12 cellular contexts compared by ENCODE assay signal in the genomic region with DNA sequence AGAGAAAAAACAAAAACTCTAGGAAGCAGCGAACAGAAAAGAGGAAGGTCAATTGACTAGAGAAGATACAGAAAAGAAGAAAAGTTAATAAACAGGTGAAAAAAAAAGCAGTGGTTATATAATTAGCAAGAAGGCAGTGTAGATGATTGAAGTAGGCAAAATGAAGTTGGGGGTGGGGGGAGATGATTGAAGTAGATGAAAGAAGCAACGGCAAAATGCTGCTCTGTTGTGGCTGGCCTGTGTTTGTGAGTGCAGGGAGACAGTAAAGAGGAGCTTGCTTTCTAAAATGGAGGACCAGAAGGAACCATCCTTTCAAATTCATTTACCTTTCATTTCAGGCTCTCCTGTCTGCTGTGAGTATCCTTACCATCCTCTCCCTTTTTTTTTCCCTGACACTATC. TPM values are rescaled to one million over a fixed set of nuclear protein-coding genes. Genes with fewer than 3 reads are reported as not detected.
DNase-seq lines count a peak whose midpoint lies in the region; ATAC-seq and TF ChIP-seq lines count a peak whose summit lies in the region.
"Had no signal": no experiment of that assay in that cellular context is flagged by ENCODE, and none has a peak within 500 bp of the region (broad histone marks: within the 10 kb centered on the region; RNA-seq: fewer than 3 reads in every experiment).

No MANE protein-coding gene starts in this region.

- intact Hi-C loops in sciatic nerve (cut with DNase I), result no loop called here

- H3K4me2 ChIP-seq in DND-41 (ENCODE audit: insufficient read depth, low read length), result peak overlapping the region; percentile 64

- ATAC-seq in DND-41 (ENCODE audit: insufficient read depth, low read depth) (peak; percentile 90), HG03469 (IDR thresholded peaks at IDR 0.05; ENCODE audit: unreplicated experiment) (no peak), sciatic nerve (no peak)
- no peak for ATAC-seq in natural killer cell treated with Interleukin-12 subunit alpha and Interleukin-12 subunit beta and Interleukin-15 and Interleukin-18, amount 100 ng/mL, for 72 hours
- ATAC-seq: SK-N-SH treated with all-trans-retinoic acid at 6 μM for 48 hours had no signal

- peaks cover 81% of the 10 kb centered on the region for H3K4me1 ChIP-seq in DND-41 (ENCODE audit: insufficient read depth, low read length)

- H3K27ac Mint-ChIP-seq in natural killer cell treated with Interleukin-12 subunit alpha and Interleukin-12 subunit beta and Interleukin-15 and Interleukin-18, amount 100 ng/mL, for 72 hours, result peak overlapping the region; percentile 90 to 93

- peak overlapping the region; percentile 28 to 54; a peak in 3 of 4 replicates for H3K4me3 ChIP-seq in DND-41 (ENCODE audit: low read depth in 1 of 2, low read length in 2 of 2)

- peak overlapping the region; percentile 64 for H3K9ac ChIP-seq in DND-41 (ENCODE audit: low read depth, low read length)

- peak overlapping the region; percentile 94 for H3K27ac ChIP-seq in DND-41 (ENCODE audit: low read length)

- H3K79me2 ChIP-seq in DND-41 (ENCODE audit: insufficient read depth, low read length), result peaks cover 84% of the 10 kb centered on the region

- H3K9me3 Mint-ChIP-seq in natural killer cell treated with Interleukin-12 subunit alpha and Interleukin-12 subunit beta and Interleukin-15 and Interleukin-18, amount 100 ng/mL, for 72 hours, result peaks cover under 1% of the 10 kb centered on the region

- no peaks in the 10 kb centered on the region for H3K9me3 ChIP-seq in DND-41 (ENCODE audit: insufficient read depth, low read length, severe bottlenecking)

- no peaks in the 10 kb centered on the region for H4K20me1 ChIP-seq in DND-41 (ENCODE audit: insufficient read depth, low read length)

- H3K4me3 Mint-ChIP-seq in natural killer cell treated with Interleukin-12 subunit alpha and Interleukin-12 subunit beta and Interleukin-15 and Interleukin-18, amount 100 ng/mL, for 72 hours, result peak overlapping the region; percentile 79

- no peaks in the 10 kb centered on the region for H3K27me3 Mint-ChIP-seq in natural killer cell treated with Interleukin-12 subunit alpha and Interleukin-12 subunit beta and Interleukin-15 and Interleukin-18, amount 100 ng/mL, for 72 hours

- peaks cover 11% of the 10 kb centered on the region for H3K36me3 Mint-ChIP-seq in natural killer cell treated with Interleukin-12 subunit alpha and Interleukin-12 subunit beta and Interleukin-15 and Interleukin-18, amount 100 ng/mL, for 72 hours

- TF ChIP-seq CTCF in DND-41 (IDR thresholded peaks at IDR 0.05; ENCODE audit: borderline replicate concordance, extremely low read depth, low read length, poor library complexity, severe bottlenecking), result no peak

- peaks cover 37 to 67% of the 10 kb centered on the region in 2 donors for H3K4me1 Mint-ChIP-seq in natural killer cell treated with Interleukin-12 subunit alpha and Interleukin-12 subunit beta and Interleukin-15 and Interleukin-18, amount 100 ng/mL, for 72 hours (ENCODE audit: low read depth in 2 of 2)

- peak; percentile 86 for DNase-seq in DND-41
- DNase-seq in OCI-M1 (lab: John Stamatoyannopoulos, UW), result peak; percentile 63
- DNase-seq in activated naive CD4-positive, alpha-beta T cell treated with Interleukin-2 at 50 U/mL for 16 hours, result peak; percentile 34
- DNase-seq in natural killer cell treated with Interleukin-12 subunit alpha and Interleukin-12 subunit beta and Interleukin-15 and Interleukin-18, amount 100 ng/mL, for 72 hours (ENCODE audit: low spot score), result no peak
- no peak for DNase-seq in anterior cingulate cortex (lab: John Stamatoyannopoulos, UW)
- no peak for DNase-seq in sciatic nerve (ENCODE audit: low spot score)
- no peak for DNase-seq in HCEC 1CT
- DNase-seq: dermis blood vessel endothelial cell, IMR-90, islet precursor cell had no signal

- no peaks in the 10 kb centered on the region for H3K27me3 ChIP-seq in DND-41 (ENCODE audit: insufficient read depth, low read length, poor library complexity)

- H3K36me3 ChIP-seq in DND-41 (ENCODE audit: insufficient read depth, low read length), result peaks cover 5% of the 10 kb centered on the region

- peak overlapping the region; percentile 74 for H2AFZ ChIP-seq in DND-41 (ENCODE audit: low read depth, low read length)

RNA-seq across cellular contexts. Expression of gene EVI2B, which starts 3.6 kb away (rescaled TPM):
- 10 to 100 TPM; 16.3 to 28.0 TPM for total RNA-seq in natural killer cell treated with Interleukin-12 subunit alpha and Interleukin-12 subunit beta and Interleukin-15 and Interleukin-18, amount 100 ng/mL, for 72 hours
- 15.7 TPM for total RNA-seq in sciatic nerve

RNA-seq across cellular contexts. Expression of gene EVI2A, which starts 11.2 kb away (rescaled TPM):
- total RNA-seq in natural killer cell treated with Interleukin-12 subunit alpha and Interleukin-12 subunit beta and Interleukin-15 and Interleukin-18, amount 100 ng/mL, for 72 hours, result 10 to 100 TPM in 1 of 2 donors, 1 to 10 TPM in 1; 6.2 to 13.8 TPM
- 9.3 TPM for total RNA-seq in sciatic nerve
- total RNA-seq: dermis blood vessel endothelial cell had no signal

RNA-seq across cellular contexts. Expression of gene OMG, which starts 13.2 kb away (rescaled TPM):
- total RNA-seq in natural killer cell treated with Interleukin-12 subunit alpha and Interleukin-12 subunit beta and Interleukin-15 and Interleukin-18, amount 100 ng/mL, for 72 hours, result 1 to 10 TPM in 1 of 2 donors, under 1 TPM in 1; 0.48 to 1.4 TPM
- 0.94 TPM for total RNA-seq in sciatic nerve

Comparison
In these comparisons a context has a peak if more than half of its experiments do, and no peak if none do; other contexts are left out.
1. DNase-seq: peak in DND-41 (single experiment), OCI-M1 (single experiment) and activated naive CD4-positive, alpha-beta T cell treated with Interleukin-2 at 50 U/mL for 16 hours (single experiment); none in natural killer cell treated with Interleukin-12 subunit alpha and Interleukin-12 subunit beta and Interleukin-15 and Interleukin-18, amount 100 ng/mL, for 72 hours (single experiment), anterior cingulate cortex (0 of 58), sciatic nerve (single experiment) and HCEC 1CT (single experiment).